Comparison of ENCODE assay signal across 1 cellular context in genomic region chr5:79857692-79858091, GRCh38.
TF ChIP-seq lines count a peak whose summit lies in the region.

No MANE protein-coding gene starts in this region.

TF ChIP-seq in K562, 482 proteins besides CTCF, POLR2A, EP300 and RAD21 (continued from another document):
- no peak for TF ChIP-seq ZNF511 (CRISPR knock-in tag; IDR thresholded peaks at IDR 0.05)
- TF ChIP-seq ZNF398 (CRISPR knock-in tag; IDR thresholded peaks at IDR 0.05), result no peak
- TF ChIP-seq ZNF639 (CRISPR knock-in tag; conservative IDR thresholded peaks at IDR 0.05 in 1 of 2, IDR thresholded peaks at IDR 0.05 in 1 of 2), result no peak
- peak; percentile 54 for TF ChIP-seq EGR1 (conservative IDR thresholded peaks at IDR 0.05)
